1 cellular context compared by ENCODE assay signal in the genomic region with DNA sequence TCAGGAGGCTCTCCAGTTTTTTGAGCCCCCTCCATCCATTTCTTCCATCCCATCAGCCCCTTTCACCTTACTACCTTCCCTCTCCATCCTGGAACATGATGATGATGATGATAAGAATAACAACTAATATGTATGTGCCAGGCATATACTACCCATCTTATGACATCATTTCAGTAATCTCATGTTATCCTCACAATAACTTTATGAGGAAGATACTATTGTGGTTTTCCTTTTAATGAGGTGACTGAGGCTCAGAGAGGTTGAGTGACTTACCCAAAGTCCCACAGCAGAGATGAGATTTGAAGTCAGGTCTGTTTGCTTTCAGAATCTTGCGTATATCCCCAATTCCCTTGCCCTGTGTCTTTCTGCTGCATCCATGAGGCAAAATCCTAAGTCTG.
TF ChIP-seq lines count a peak whose summit lies in the region.

No MANE protein-coding gene starts in this region.

TF ChIP-seq in IMR-90, 13 proteins besides CTCF, POLR2A, EP300 and RAD21:
- TF ChIP-seq NFE2L2 (IDR thresholded peaks at IDR 0.05; ENCODE audit: low read depth, low read length) (no peak), BHLHE40 (IDR thresholded peaks at IDR 0.05; ENCODE audit: low read depth, low read length) (no peak), CEBPB (IDR thresholded peaks at IDR 0.05; ENCODE audit: low read depth, low read length) (no peak), SMC3 (IDR thresholded peaks at IDR 0.05; ENCODE audit: low read depth, low read length) (no peak), FOS (IDR thresholded peaks at IDR 0.05; ENCODE audit: low read depth, low read length) (no peak), RFX5 (IDR thresholded peaks at IDR 0.05; ENCODE audit: low read depth, low read length) (no peak), RCOR1 (IDR thresholded peaks at IDR 0.05; ENCODE audit: insufficient replicate concordance, low read length) (no peak), MXI1 (IDR thresholded peaks at IDR 0.05; ENCODE audit: borderline replicate concordance, low read depth, low read length) (no peak)
- TF ChIP-seq, protein P1, sequence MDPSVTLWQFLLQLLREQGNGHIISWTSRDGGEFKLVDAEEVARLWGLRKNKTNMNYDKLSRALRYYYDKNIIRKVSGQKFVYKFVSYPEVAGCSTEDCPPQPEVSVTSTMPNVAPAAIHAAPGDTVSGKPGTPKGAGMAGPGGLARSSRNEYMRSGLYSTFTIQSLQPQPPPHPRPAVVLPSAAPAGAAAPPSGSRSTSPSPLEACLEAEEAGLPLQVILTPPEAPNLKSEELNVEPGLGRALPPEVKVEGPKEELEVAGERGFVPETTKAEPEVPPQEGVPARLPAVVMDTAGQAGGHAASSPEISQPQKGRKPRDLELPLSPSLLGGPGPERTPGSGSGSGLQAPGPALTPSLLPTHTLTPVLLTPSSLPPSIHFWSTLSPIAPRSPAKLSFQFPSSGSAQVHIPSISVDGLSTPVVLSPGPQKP (IDR thresholded peaks at IDR 0.05; ENCODE audit: borderline replicate concordance, low read depth, low read length), result no peak
